ENCODE assay signal across 16 cellular contexts in the genomic region with DNA sequence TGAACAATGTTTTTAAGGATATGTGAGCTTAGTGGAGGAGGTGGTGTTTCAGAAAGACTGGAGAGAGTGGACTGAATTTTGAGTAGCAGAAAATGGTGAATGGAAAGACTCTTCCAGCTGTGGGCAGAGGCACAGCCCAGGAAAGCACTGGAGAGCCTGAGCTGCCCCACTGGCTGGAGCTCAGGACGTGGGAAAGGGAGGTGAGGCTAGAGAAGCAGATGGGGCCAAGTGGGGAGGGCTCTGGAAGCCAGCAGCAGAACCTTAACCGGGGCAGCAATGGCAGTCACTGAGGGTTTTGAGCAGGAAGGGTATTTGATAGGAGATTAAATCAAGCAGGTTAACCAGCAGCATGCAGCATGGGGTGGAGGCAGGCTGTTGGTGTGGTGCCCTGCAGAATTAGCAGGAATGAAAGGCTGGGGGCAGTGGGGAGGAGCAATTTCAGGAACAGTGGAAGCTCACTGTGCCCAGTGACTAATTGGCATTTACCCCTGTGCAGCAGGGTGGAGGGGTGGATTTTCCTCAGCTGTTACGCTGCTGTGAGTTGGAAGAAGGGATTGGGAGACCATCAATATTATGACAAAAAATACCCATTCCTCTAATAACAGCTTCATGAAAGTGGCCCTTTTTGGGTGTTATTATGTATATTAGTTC.
DNase-seq lines count a peak whose midpoint lies in the region; ATAC-seq and TF ChIP-seq lines count a peak whose summit lies in the region.
"Had no signal": no experiment of that assay in that cellular context is flagged by ENCODE, and none has a peak within 500 bp of the region (broad histone marks: within the 10 kb centered on the region; RNA-seq: fewer than 3 reads in every experiment).

No MANE protein-coding gene starts in this region.

- no peak overlapping the region for H3K4me3 Mint-ChIP-seq in WTC11
- no peak overlapping the region for H3K4me3 Mint-ChIP-seq in stimulated activated naive B cell treated with anti-CD40 and anti-IgM and Interleukin-4, amounts not matched to agents 10 μg/mL and 1 μg/mL and 100 μg/mL, for 72 hours
- H3K4me3 Mint-ChIP-seq: CD4-positive, alpha-beta T cell had no signal

- H3K27ac ChIP-seq in heart left ventricle (peak overlapping the region in 1 of 12 donors; percentile 28), left ventricle myocardium inferior (replicated peaks) (no peak overlapping the region), thyroid gland (no peak overlapping the region)

- no peaks in the 10 kb centered on the region for H3K36me3 Mint-ChIP-seq in WTC11
- H3K36me3 Mint-ChIP-seq in stimulated activated naive B cell treated with anti-CD40 and anti-IgM and Interleukin-4, amounts not matched to agents 10 μg/mL and 1 μg/mL and 100 μg/mL, for 72 hours, result peaks cover 8 to 12% of the 10 kb centered on the region in 2 donors

- H3K4me1 ChIP-seq in heart left ventricle (peaks cover 0 to 25% (median 6%) of the 10 kb centered on the region in 12 donors), left ventricle myocardium inferior (peaks cover 57% of the 10 kb centered on the region), thyroid gland (peaks cover 7 to 13% of the 10 kb centered on the region in 2 donors)

- H3K27me3 ChIP-seq in heart left ventricle (no peaks in the 10 kb centered on the region), left ventricle myocardium inferior (ENCODE audit: low read depth) (no peaks in the 10 kb centered on the region), thyroid gland (no peaks in the 10 kb centered on the region)

- no peak for DNase-seq in heart left ventricle
- no peak for DNase-seq in left ventricle myocardium inferior
- DNase-seq in WTC11 (ENCODE audit: low spot score), result no peak
- peak; percentile 43 for DNase-seq in medulla oblongata (ENCODE audit: extremely low spot score)
- DNase-seq in stimulated activated naive B cell treated with anti-CD40 and anti-IgM and Interleukin-4, amounts not matched to agents 10 μg/mL and 1 μg/mL and 100 μg/mL, for 72 hours, result no peak
- no peak for DNase-seq in thyroid gland
- no peak for DNase-seq in NCI-H345 (lab: John Stamatoyannopoulos, UW)
- DNase-seq in NCI-H2196 treated with DMSO at 0.1 percent for 48 hours (lab: John Stamatoyannopoulos, UW; ENCODE audit: unreplicated experiment), result no peak
- DNase-seq: AML-193; CD4-positive, alpha-beta T cell; EL; H7; NCI-H1417; NCI-H2029; NCI-H226; SK-N-SH had no signal

- peak in 3 of 4 donors; percentile 21 to 61 (median 38) for ATAC-seq in heart left ventricle
- ATAC-seq in WTC11, result peak; percentile 35
- ATAC-seq in stimulated activated naive B cell treated with anti-CD40 and anti-IgM and Interleukin-4, amounts not matched to agents 10 μg/mL and 1 μg/mL and 100 μg/mL, for 72 hours (replicated peaks), result no peak

- no peaks in the 10 kb centered on the region for H3K27me3 Mint-ChIP-seq in WTC11 (ENCODE audit: low read depth)
- no peaks in the 10 kb centered on the region for H3K27me3 Mint-ChIP-seq in stimulated activated naive B cell treated with anti-CD40 and anti-IgM and Interleukin-4, amounts not matched to agents 10 μg/mL and 1 μg/mL and 100 μg/mL, for 72 hours
- H3K27me3 Mint-ChIP-seq: CD4-positive, alpha-beta T cell had no signal

- peak overlapping the region; percentile 26 for H3K27ac Mint-ChIP-seq in WTC11
- H3K27ac Mint-ChIP-seq in stimulated activated naive B cell treated with anti-CD40 and anti-IgM and Interleukin-4, amounts not matched to agents 10 μg/mL and 1 μg/mL and 100 μg/mL, for 72 hours, result peak overlapping the region; percentile 0
- H3K27ac Mint-ChIP-seq: CD4-positive, alpha-beta T cell had no signal

- no peaks in the 10 kb centered on the region for H3K9me3 Mint-ChIP-seq in WTC11
- H3K9me3 Mint-ChIP-seq in stimulated activated naive B cell treated with anti-CD40 and anti-IgM and Interleukin-4, amounts not matched to agents 10 μg/mL and 1 μg/mL and 100 μg/mL, for 72 hours, result no peaks in the 10 kb centered on the region
- H3K9me3 Mint-ChIP-seq: CD4-positive, alpha-beta T cell had no signal

- intact Hi-C loops in heart left ventricle (cut with DNase I) (no loop called here), left ventricle myocardium inferior (cut with micrococcal nuclease) (no loop called here), thyroid gland (cut with DNase I) (no loop called here)

- TF ChIP-seq POLR2A in heart left ventricle (IDR thresholded peaks at IDR 0.05), result no peak
- no peak for TF ChIP-seq POLR2A in thyroid gland (IDR thresholded peaks at IDR 0.05)

- 69 to 83% (median 73%) methylated on average over 3 of the region's 3 CpGs for WGBS in heart left ventricle, 4 donors
- WGBS in thyroid gland, 2 donors, result 91 to 93% methylated on average over 3 of the region's 3 CpGs

- POLR2A ChIA-PET in WTC11 (lab: Charles Lee), result no interaction called here

- peaks cover 53% of the 10 kb centered on the region for H3K4me1 Mint-ChIP-seq in WTC11
- H3K4me1 Mint-ChIP-seq in stimulated activated naive B cell treated with anti-CD40 and anti-IgM and Interleukin-4, amounts not matched to agents 10 μg/mL and 1 μg/mL and 100 μg/mL, for 72 hours, result peaks cover 17 to 36% of the 10 kb centered on the region in 2 donors

- CTCF ChIA-PET in WTC11 (lab: Charles Lee), result no interaction called here

- H3K36me3 ChIP-seq in heart left ventricle (no peaks in the 10 kb centered on the region), left ventricle myocardium inferior (no peaks in the 10 kb centered on the region), thyroid gland (no peaks in the 10 kb centered on the region)

- TF ChIP-seq CTCF in heart left ventricle (IDR thresholded peaks at IDR 0.05) (no peak), left ventricle myocardium inferior (IDR thresholded peaks at IDR 0.05; ENCODE audit: borderline replicate concordance) (no peak), WTC11 (IDR thresholded peaks at IDR 0.05) (no peak), thyroid gland (IDR thresholded peaks at IDR 0.05) (no peak)

- H3K9me3 ChIP-seq in heart left ventricle (no peaks in the 10 kb centered on the region), left ventricle myocardium inferior (replicated peaks) (no peaks in the 10 kb centered on the region), thyroid gland (no peaks in the 10 kb centered on the region)
- H3K9me3 ChIP-seq: SK-N-SH had no signal

- H3K4me3 ChIP-seq in heart left ventricle (no peak overlapping the region), left ventricle myocardium inferior (no peak overlapping the region), thyroid gland (replicated peaks in 1 of 3) (no peak overlapping the region)

TF ChIP-seq in WTC11, 78 proteins besides CTCF, POLR2A, EP300 and RAD21 (continues in another document):
- TF ChIP-seq SMAD3 (CRISPR knock-in tag; IDR thresholded peaks at IDR 0.05; ENCODE audit: borderline replicate concordance) (no peak), ZNF263 (CRISPR knock-in tag; IDR thresholded peaks at IDR 0.05; ENCODE audit: low read depth) (no peak), ZNF138 (CRISPR knock-in tag; conservative IDR thresholded peaks at IDR 0.05) (no peak), EMX1 (CRISPR knock-in tag; IDR thresholded peaks at IDR 0.05) (no peak)
- TF ChIP-seq, protein P1, sequence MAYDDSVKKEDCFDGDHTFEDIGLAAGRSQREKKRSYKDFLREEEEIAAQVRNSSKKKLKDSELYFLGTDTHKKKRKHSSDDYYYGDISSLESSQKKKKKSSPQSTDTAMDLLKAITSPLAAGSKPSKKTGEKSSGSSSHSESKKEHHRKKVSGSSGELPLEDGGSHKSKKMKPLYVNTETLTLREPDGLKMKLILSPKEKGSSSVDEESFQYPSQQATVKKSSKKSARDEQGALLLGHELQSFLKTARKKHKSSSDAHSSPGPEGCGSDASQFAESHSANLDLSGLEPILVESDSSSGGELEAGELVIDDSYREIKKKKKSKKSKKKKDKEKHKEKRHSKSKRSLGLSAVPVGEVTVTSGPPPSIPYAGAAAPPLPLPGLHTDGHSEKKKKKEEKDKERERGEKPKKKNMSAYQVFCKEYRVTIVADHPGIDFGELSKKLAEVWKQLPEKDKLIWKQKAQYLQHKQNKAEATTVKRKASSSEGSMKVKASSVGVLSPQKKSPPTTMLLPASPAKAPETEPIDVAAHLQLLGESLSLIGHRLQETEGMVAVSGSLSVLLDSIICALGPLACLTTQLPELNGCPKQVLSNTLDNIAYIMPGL (CRISPR knock-in tag; IDR thresholded peaks at IDR 0.05), result no peak
- TF ChIP-seq, protein P2, sequence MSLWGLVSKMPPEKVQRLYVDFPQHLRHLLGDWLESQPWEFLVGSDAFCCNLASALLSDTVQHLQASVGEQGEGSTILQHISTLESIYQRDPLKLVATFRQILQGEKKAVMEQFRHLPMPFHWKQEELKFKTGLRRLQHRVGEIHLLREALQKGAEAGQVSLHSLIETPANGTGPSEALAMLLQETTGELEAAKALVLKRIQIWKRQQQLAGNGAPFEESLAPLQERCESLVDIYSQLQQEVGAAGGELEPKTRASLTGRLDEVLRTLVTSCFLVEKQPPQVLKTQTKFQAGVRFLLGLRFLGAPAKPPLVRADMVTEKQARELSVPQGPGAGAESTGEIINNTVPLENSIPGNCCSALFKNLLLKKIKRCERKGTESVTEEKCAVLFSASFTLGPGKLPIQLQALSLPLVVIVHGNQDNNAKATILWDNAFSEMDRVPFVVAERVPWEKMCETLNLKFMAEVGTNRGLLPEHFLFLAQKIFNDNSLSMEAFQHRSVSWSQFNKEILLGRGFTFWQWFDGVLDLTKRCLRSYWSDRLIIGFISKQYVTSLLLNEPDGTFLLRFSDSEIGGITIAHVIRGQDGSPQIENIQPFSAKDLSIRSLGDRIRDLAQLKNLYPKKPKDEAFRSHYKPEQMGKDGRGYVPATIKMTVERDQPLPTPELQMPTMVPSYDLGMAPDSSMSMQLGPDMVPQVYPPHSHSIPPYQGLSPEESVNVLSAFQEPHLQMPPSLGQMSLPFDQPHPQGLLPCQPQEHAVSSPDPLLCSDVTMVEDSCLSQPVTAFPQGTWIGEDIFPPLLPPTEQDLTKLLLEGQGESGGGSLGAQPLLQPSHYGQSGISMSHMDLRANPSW (CRISPR knock-in tag; conservative IDR thresholded peaks at IDR 0.05; ENCODE audit: low read depth), result no peak
- TF ChIP-seq, protein P3, sequence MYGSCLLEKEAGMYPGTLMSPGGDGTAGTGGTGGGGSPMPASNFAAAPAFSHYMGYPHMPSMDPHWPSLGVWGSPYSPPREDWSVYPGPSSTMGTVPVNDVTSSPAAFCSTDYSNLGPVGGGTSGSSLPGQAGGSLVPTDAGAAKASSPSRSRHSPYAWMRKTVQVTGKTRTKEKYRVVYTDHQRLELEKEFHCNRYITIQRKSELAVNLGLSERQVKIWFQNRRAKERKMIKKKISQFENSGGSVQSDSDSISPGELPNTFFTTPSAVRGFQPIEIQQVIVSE (CRISPR knock-in tag; IDR thresholded peaks at IDR 0.05; ENCODE audit: borderline replicate concordance), result no peak
- TF ChIP-seq, protein P4, sequence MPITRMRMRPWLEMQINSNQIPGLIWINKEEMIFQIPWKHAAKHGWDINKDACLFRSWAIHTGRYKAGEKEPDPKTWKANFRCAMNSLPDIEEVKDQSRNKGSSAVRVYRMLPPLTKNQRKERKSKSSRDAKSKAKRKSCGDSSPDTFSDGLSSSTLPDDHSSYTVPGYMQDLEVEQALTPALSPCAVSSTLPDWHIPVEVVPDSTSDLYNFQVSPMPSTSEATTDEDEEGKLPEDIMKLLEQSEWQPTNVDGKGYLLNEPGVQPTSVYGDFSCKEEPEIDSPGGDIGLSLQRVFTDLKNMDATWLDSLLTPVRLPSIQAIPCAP (CRISPR knock-in tag; IDR thresholded peaks at IDR 0.05), result no peak

Comparison
In these comparisons a context has a peak if more than half of its experiments do, and no peak if none do; other contexts are left out.
1. ATAC-seq: peak in heart left ventricle (3 of 4) and WTC11 (single experiment); none in stimulated activated naive B cell treated with anti-CD40 and anti-IgM and Interleukin-4, amounts not matched to agents 10 μg/mL and 1 μg/mL and 100 μg/mL, for 72 hours (0 of 2).